8 cellular contexts compared by ENCODE assay signal in genomic region chr15:78507831-78508160, GRCh38.
DNase-seq lines count a peak whose midpoint lies in the region; ATAC-seq and TF ChIP-seq lines count a peak whose summit lies in the region.

No MANE protein-coding gene starts in this region.

- TF ChIP-seq CTCF in GM10248 (IDR thresholded peaks at IDR 0.05; ENCODE audit: control extremely low read depth, extremely low read depth, low read depth, missing control alignments), result no peak

- H3K36me3 Mint-ChIP-seq in activated naive CD8-positive, alpha-beta T cell, result no peaks in the 10 kb centered on the region

- no peak overlapping the region for H3K27ac ChIP-seq in iPS-20b (ENCODE audit: low read length)

- POLR2A ChIA-PET in GM10248 (lab: Yijun Ruan, JAX), result no interaction called here

- H3K4me3 ChIP-seq in iPS-20b (ENCODE audit: low read length), result peak overlapping the region; percentile 63

- H3K4me1 ChIP-seq in iPS-20b (ENCODE audit: insufficient read depth, low read length), result no peaks in the 10 kb centered on the region

- no peaks in the 10 kb centered on the region for H3K27me3 Mint-ChIP-seq in activated naive CD8-positive, alpha-beta T cell

- ATAC-seq in GM19395 (IDR thresholded peaks at IDR 0.05; ENCODE audit: unreplicated experiment), result peak; percentile 47
- ATAC-seq in HG03097 (IDR thresholded peaks at IDR 0.05; ENCODE audit: low FRiP score, unreplicated experiment), result peak; percentile 15
- ATAC-seq in stimulated activated naive CD8-positive, alpha-beta T cell treated with anti-CD3 and anti-CD28 coated beads, Interleukin-15, Interleukin-2, amounts not matched to agents 100 U/mL and 50 U/mL, for 24 hours, result peak; percentile 20

- H3K9me3 ChIP-seq in iPS-20b (ENCODE audit: insufficient read depth, low read depth, low read length), result no peaks in the 10 kb centered on the region

- H3K36me3 ChIP-seq in iPS-20b (ENCODE audit: insufficient read depth, low read depth, low read length), result no peaks in the 10 kb centered on the region

- peak overlapping the region; percentile 41 for H3K27ac Mint-ChIP-seq in activated naive CD8-positive, alpha-beta T cell

- no peak for DNase-seq in stimulated activated naive CD8-positive, alpha-beta T cell treated with anti-CD3 and anti-CD28 coated beads, Interleukin-15, Interleukin-2, amounts not matched to agents 100 U/mL and 50 U/mL, for 24 hours
- DNase-seq in GM10248 (ENCODE audit: extremely low spot score) (no peak), NCI-H1105 treated with DMSO at 0.1 percent for 48 hours (lab: John Stamatoyannopoulos, UW) (no peak), OCI-M1 (lab: John Stamatoyannopoulos, UW) (no peak)

- H3K9ac ChIP-seq in iPS-20b (ENCODE audit: low read depth, low read length), result peak overlapping the region; percentile 49; the same call in 1 of the 2 replicates

- CTCF ChIA-PET in GM10248 (lab: Yijun Ruan, JAX), result interaction anchor here (0.8 to 1.5 kb wide), 3 partner anchors 14 to 36 kb away, joined by 3 to 4 read pairs (median 3); no protein-coding TSS in a partner anchor

- peaks cover 24% of the 10 kb centered on the region for H3K27me3 ChIP-seq in iPS-20b (ENCODE audit: insufficient read depth, low read length)

- H3K9me3 Mint-ChIP-seq in activated naive CD8-positive, alpha-beta T cell (ENCODE audit: low read depth), result no peaks in the 10 kb centered on the region

- peak overlapping the region; percentile 93 for H3K4me3 Mint-ChIP-seq in activated naive CD8-positive, alpha-beta T cell

- peaks cover 20% of the 10 kb centered on the region for H3K4me1 Mint-ChIP-seq in activated naive CD8-positive, alpha-beta T cell (ENCODE audit: low read depth)
